20 cellular contexts compared by ENCODE assay signal in genomic region chr5:115573133-115573532, GRCh38. TPM values are rescaled to one million over a fixed set of nuclear protein-coding genes. Genes with fewer than 3 reads are reported as not detected.
DNase-seq lines count a peak whose midpoint lies in the region; ATAC-seq, FAIRE-seq and TF ChIP-seq lines count a peak whose summit lies in the region.
"Had no signal": no experiment of that assay in that cellular context is flagged by ENCODE, and none has a peak within 500 bp of the region (broad histone marks: within the 10 kb centered on the region; RNA-seq: fewer than 3 reads in every experiment).

No MANE protein-coding gene starts in this region.

- H3K27ac ChIP-seq in astrocyte (ENCODE audit: low read depth, low read length), result no peak overlapping the region
- H3K27ac ChIP-seq: SJSA1, suprapubic skin had no signal

- H3K36me3 ChIP-seq in astrocyte (ENCODE audit: insufficient read depth, low read length), result no peaks in the 10 kb centered on the region
- H3K36me3 ChIP-seq: suprapubic skin had no signal

- ATAC-seq in GM18870 (IDR thresholded peaks at IDR 0.05; ENCODE audit: unreplicated experiment), result no peak
- ATAC-seq in GM21515 (IDR thresholded peaks at IDR 0.05; ENCODE audit: unreplicated experiment), result no peak

- in situ Hi-C loops in G401 (cut with HindIII; ENCODE audit: low sequenced_read_pairs), result no loop called here

- no peak overlapping the region for H2AFZ ChIP-seq in astrocyte (ENCODE audit: low read depth, low read length)

- no peaks in the 10 kb centered on the region for H3K27me3 ChIP-seq in astrocyte (ENCODE audit: insufficient read depth, low read length)
- H3K27me3 ChIP-seq: SJSA1, suprapubic skin had no signal

- H3K4me1 Mint-ChIP-seq in astrocyte (ENCODE audit: low read depth, unreplicated experiment), result peaks cover 29% of the 10 kb centered on the region

- peak; percentile 95 for FAIRE-seq in astrocyte (lab: Jason Lieb, UNC)
- FAIRE-seq: GM19239 had no signal

- H3K4me3 Mint-ChIP-seq in astrocyte (ENCODE audit: unreplicated experiment), result no peak overlapping the region
- H3K4me3 Mint-ChIP-seq: neural crest cell had no signal

- H3K36me3 Mint-ChIP-seq in astrocyte (ENCODE audit: low read depth, unreplicated experiment), result peaks cover 7% of the 10 kb centered on the region

- H3K9me3 ChIP-seq in astrocyte (ENCODE audit: insufficient read depth, low read depth, low read length), result no peaks in the 10 kb centered on the region
- H3K9me3 ChIP-seq: SJSA1, suprapubic skin had no signal

- no peaks in the 10 kb centered on the region for H3K79me2 ChIP-seq in astrocyte (ENCODE audit: insufficient read depth, low read length)

- no peak overlapping the region for H3K27ac Mint-ChIP-seq in astrocyte (ENCODE audit: unreplicated experiment)
- H3K27ac Mint-ChIP-seq: activated T-helper 2 cell treated with anti-CD3 and anti-CD28 coated beads, Interferon-gamma antibody, Interleukin-2, Interleukin-4, amounts not matched to agents 10 μg/mL and 5 μg/mL and 100 μg/mL, durations not matched to agents 14 hours and 24 hours and 36 hours had no signal

- TF ChIP-seq EP300 in Ishikawa (IDR thresholded peaks at IDR 0.05; ENCODE audit: borderline replicate concordance), result no peak; the same call in 1 of the 2 replicates

- no peak overlapping the region for H3K4me3 ChIP-seq in astrocyte (ENCODE audit: insufficient read depth, low read depth, low read length)
- H3K4me3 ChIP-seq: SJSA1, suprapubic skin had no signal

- TF ChIP-seq RAD21 in Ishikawa (IDR thresholded peaks at IDR 0.05; ENCODE audit: low read depth), result no peak

- H4K20me1 ChIP-seq in astrocyte (ENCODE audit: insufficient read depth, low read length), result no peaks in the 10 kb centered on the region

- DNase-seq in EL (peak; percentile 88), astrocyte (ENCODE audit: low read depth) (peak; percentile 75), glomerular visceral epithelial cell (ENCODE audit: extremely low spot score) (peak; percentile 62), G401 (ENCODE audit: low spot score) (no peak)
- no peak for DNase-seq in stimulated activated naive CD4-positive, alpha-beta T cell (lab: John Stamatoyannopoulos, UW)
- DNase-seq: activated CD4-positive, CD25-positive, alpha-beta regulatory T cell treated with anti-CD3 and anti-CD28 coated beads, Interleukin-2, amount 50 U/mL, for 72 hours; amygdala; cortex of kidney; islet precursor cell; KBM-7; NCI-H1417 treated with DMSO at 0.1 percent for 48 hours; NCI-H345 had no signal

- peaks cover 7% of the 10 kb centered on the region for H3K9me3 Mint-ChIP-seq in astrocyte (ENCODE audit: unreplicated experiment)
- H3K9me3 Mint-ChIP-seq: activated T-helper 2 cell treated with anti-CD3 and anti-CD28 coated beads, Interferon-gamma antibody, Interleukin-2, Interleukin-4, amounts not matched to agents 10 μg/mL and 5 μg/mL and 100 μg/mL, durations not matched to agents 14 hours and 24 hours and 36 hours; neural crest cell had no signal

- H3K4me1 ChIP-seq in astrocyte (ENCODE audit: insufficient read depth, low read length), result peaks cover 25% of the 10 kb centered on the region
- H3K4me1 ChIP-seq: suprapubic skin had no signal

- H3K9ac ChIP-seq in astrocyte (ENCODE audit: low read length), result no peak overlapping the region

- peak overlapping the region; percentile 4 for H3K4me2 ChIP-seq in astrocyte (ENCODE audit: low read length)

- TF ChIP-seq CTCF in astrocyte (IDR thresholded peaks at IDR 0.05; ENCODE audit: insufficient read depth, low read depth, low read length), result no peak

- no peaks in the 10 kb centered on the region for H3K27me3 Mint-ChIP-seq in astrocyte (ENCODE audit: low read depth, unreplicated experiment)

TF ChIP-seq in Ishikawa, 13 proteins besides CTCF, POLR2A, EP300 and RAD21:
- TF ChIP-seq TEAD4 (IDR thresholded peaks at IDR 0.05), result peak; percentile 79
- no peak for TF ChIP-seq CEBPB (IDR thresholded peaks at IDR 0.05)
- no peak for TF ChIP-seq MAX (IDR thresholded peaks at IDR 0.05)
- TF ChIP-seq NFIC (IDR thresholded peaks at IDR 0.05), result peak; percentile 81
- TF ChIP-seq ZBTB7A (IDR thresholded peaks at IDR 0.05; ENCODE audit: low read depth), result no peak
- TF ChIP-seq EGR1 (IDR thresholded peaks at IDR 0.05), result no peak

RNA-seq across cellular contexts. Expression of gene FEM1C, which starts 28.6 kb away (rescaled TPM):
- 20.6 and 22.9 TPM in 2 replicates for total RNA-seq in astrocyte
- 4.8 and 7.8 TPM in 2 replicates for total RNA-seq in G401 (2014; rRNA removed; shearing (Covaris generic))

RNA-seq across cellular contexts. Expression of gene TICAM2, which starts 29.1 kb away (rescaled TPM):
- 6.7 and 6.8 TPM in 2 replicates for total RNA-seq in astrocyte
- total RNA-seq in G401 (2014; rRNA removed; shearing (Covaris generic)), result not detected in 2 replicates
- total RNA-seq: activated T-helper 2 cell treated with anti-CD3 and anti-CD28 coated beads, Interferon-gamma antibody, Interleukin-2, Interleukin-4, amounts not matched to agents 10 μg/mL and 5 μg/mL and 100 μg/mL, durations not matched to agents 14 hours and 24 hours and 36 hours had no signal

RNA-seq across cellular contexts. Expression of gene TMED7, which starts 52.7 kb away (rescaled TPM):
- 163 and 173 TPM in 2 replicates for total RNA-seq in astrocyte
- total RNA-seq in G401 (2014; rRNA removed; shearing (Covaris generic)), result 31.1 and 52.2 TPM in 2 replicates

Comparison
In these comparisons a context has a peak if more than half of its experiments do, and no peak if none do; other contexts are left out.
1. DNase-seq: peak in EL (single experiment), astrocyte (single experiment) and glomerular visceral epithelial cell (single experiment); none in stimulated activated naive CD4-positive, alpha-beta T cell (0 of 6) and G401 (single experiment).